ENCODE assay signal across 8 cellular contexts in genomic region chr12:103632554-103633216, GRCh38. TPM values are rescaled to one million over a fixed set of nuclear protein-coding genes. Genes with fewer than 3 reads are reported as not detected.
DNase-seq lines count a peak whose midpoint lies in the region; FAIRE-seq and TF ChIP-seq lines count a peak whose summit lies in the region.

No MANE protein-coding gene starts in this region.

- no peak overlapping the region for H2BK15ac ChIP-seq in mesenchymal stem cell (ENCODE audit: low read depth, poor library complexity, severe bottlenecking)

- H3K4me2 ChIP-seq in MM.1S (ENCODE audit: low read depth, low read length): no peak overlapping the region
- no peak overlapping the region for H3K4me2 ChIP-seq in SU-DHL-6 (ENCODE audit: low read depth, low read length, poor library complexity, severe bottlenecking)
- no peak overlapping the region for H3K4me2 ChIP-seq in mesenchymal stem cell (ENCODE audit: low read length, poor library complexity, severe bottlenecking)

- no peak overlapping the region for H3K4me3 ChIP-seq in MM.1S (ENCODE audit: low read length)
- no peak overlapping the region for H3K4me3 ChIP-seq in SU-DHL-6 (ENCODE audit: insufficient read depth, low read length, poor library complexity, severe bottlenecking)
- H3K4me3 ChIP-seq in mesenchymal stem cell (ENCODE audit: insufficient read depth in 1 of 2, low read depth in 1 of 2, low read length in 2 of 2): no peak overlapping the region

- no peak for TF ChIP-seq POLR2A in H54 (IDR thresholded peaks at IDR 0.05; ENCODE audit: low read depth, low read length)

- no peaks in the 10 kb centered on the region for H3K4me1 ChIP-seq in MM.1S (ENCODE audit: low read length)
- H3K4me1 ChIP-seq in mesenchymal stem cell (ENCODE audit: control insufficient read depth, insufficient read depth, low read depth, low read length): no peaks in the 10 kb centered on the region

- H3K4ac ChIP-seq in mesenchymal stem cell (ENCODE audit: low read depth in 1 of 2, low read length in 2 of 2): no peak overlapping the region

- H3K27ac ChIP-seq in MM.1S (ENCODE audit: low read length) (no peak overlapping the region), SU-DHL-6 (ENCODE audit: low read depth, low read length) (no peak overlapping the region), mesenchymal stem cell (ENCODE audit: low read length, poor library complexity, severe bottlenecking) (no peak overlapping the region)

- FAIRE-seq in H54 (lab: Jason Lieb, UNC) (peak; percentile 89), urothelium cell line (lab: Jason Lieb, UNC) (no peak)

- no peaks in the 10 kb centered on the region for H3K79me1 ChIP-seq in mesenchymal stem cell (replicated peaks; ENCODE audit: low read length, poor library complexity, severe bottlenecking)

- no peak overlapping the region for H3K14ac ChIP-seq in mesenchymal stem cell (ENCODE audit: low read length in 2 of 2)

- H4K91ac ChIP-seq in mesenchymal stem cell (ENCODE audit: low read length): no peak overlapping the region

- H4K8ac ChIP-seq in mesenchymal stem cell (ENCODE audit: low read length): no peak overlapping the region

- TF ChIP-seq CTCF in MM.1S (IDR thresholded peaks at IDR 0.05; ENCODE audit: low read length) (peak; percentile 100), SU-DHL-6 (IDR thresholded peaks at IDR 0.05; ENCODE audit: insufficient read depth, low read length, poor library complexity, severe bottlenecking) (peak; percentile 97)

- H3F3A ChIP-seq in MM.1S (ENCODE audit: insufficient read depth, low read length) (no peaks in the 10 kb centered on the region), SU-DHL-6 (ENCODE audit: insufficient read depth) (no peaks in the 10 kb centered on the region)

- no peaks in the 10 kb centered on the region for H3K27me3 ChIP-seq in MM.1S (replicated peaks; ENCODE audit: insufficient read depth, low read length)
- H3K27me3 ChIP-seq in SU-DHL-6 (ENCODE audit: low read length): no peaks in the 10 kb centered on the region
- H3K27me3 ChIP-seq in mesenchymal stem cell (ENCODE audit: control insufficient read depth in 1 of 2, insufficient read depth in 1 of 2, low read length in 2 of 2): peaks cover under 1 to 3% of the 10 kb centered on the region in 2 experiments

- no peaks in the 10 kb centered on the region for H3K9me2 ChIP-seq in MM.1S (replicated peaks; ENCODE audit: insufficient read depth, low read length)
- no peaks in the 10 kb centered on the region for H3K9me2 ChIP-seq in SU-DHL-6 (replicated peaks; ENCODE audit: insufficient read depth, low read length)

- no peaks in the 10 kb centered on the region for H3K9me3 ChIP-seq in MM.1S (replicated peaks; ENCODE audit: insufficient read depth, low read length)
- no peaks in the 10 kb centered on the region for H3K9me3 ChIP-seq in SU-DHL-6 (ENCODE audit: insufficient read depth, low read length)
- H3K9me3 ChIP-seq in mesenchymal stem cell (ENCODE audit: control insufficient read depth, low read length): no peaks in the 10 kb centered on the region

- DNase-seq in NK-92 treated with Interleukin-12 subunit alpha and Interleukin-12 subunit beta, amount 100 ng/mL, for 24 hours (lab: John Stamatoyannopoulos, UW): peak; percentile 42
- DNase-seq in NK-92 (lab: John Stamatoyannopoulos, UW; ENCODE audit: unreplicated experiment) (no peak), H54 (ENCODE audit: insufficient read length, low spot score) (peak; percentile 79), MM.1S (peak; percentile 81), cerebellar cortex (ENCODE audit: low spot score) (peak; percentile 56), mesenchymal stem cell (peak; percentile 42), urothelium cell line (ENCODE audit: low spot score) (peak; percentile 80)

- H2AK5ac ChIP-seq in mesenchymal stem cell (ENCODE audit: low read length, severe bottlenecking): no peak overlapping the region

- H2BK12ac ChIP-seq in mesenchymal stem cell (ENCODE audit: low read length in 2 of 2): no peak overlapping the region

- H3K9ac ChIP-seq in MM.1S (ENCODE audit: low read length) (no peak overlapping the region), SU-DHL-6 (ENCODE audit: low read length) (no peak overlapping the region), mesenchymal stem cell (ENCODE audit: low read length) (no peak overlapping the region)

- H2BK120ac ChIP-seq in mesenchymal stem cell (ENCODE audit: low read depth, low read length): no peak overlapping the region

- WGBS in mesenchymal stem cell: 30% methylated on average over 13 of the region's 15 CpGs

- H3K79me2 ChIP-seq in MM.1S (ENCODE audit: low read length) (no peaks in the 10 kb centered on the region), SU-DHL-6 (ENCODE audit: insufficient read depth, low read length) (no peaks in the 10 kb centered on the region)

- no peak overlapping the region for H3K23ac ChIP-seq in mesenchymal stem cell (ENCODE audit: low read length in 2 of 2)

- H2AFZ ChIP-seq in MM.1S (ENCODE audit: low read length): no peak overlapping the region
- H2AFZ ChIP-seq in SU-DHL-6 (ENCODE audit: low read depth, low read length, severe bottlenecking): no peak overlapping the region
- no peak overlapping the region for H2AFZ ChIP-seq in mesenchymal stem cell (ENCODE audit: low read depth, low read length)

- H2BK5ac ChIP-seq in mesenchymal stem cell (ENCODE audit: low read depth, low read length, poor library complexity, severe bottlenecking): no peak overlapping the region

- H3K36me3 ChIP-seq in MM.1S (replicated peaks; ENCODE audit: insufficient read depth, low read length): no peaks in the 10 kb centered on the region
- H3K36me3 ChIP-seq in SU-DHL-6 (ENCODE audit: low read length): no peaks in the 10 kb centered on the region
- H3K36me3 ChIP-seq in mesenchymal stem cell (ENCODE audit: control insufficient read depth in 1 of 2, insufficient read depth in 2 of 2, low read depth in 1 of 2, low read length in 2 of 2): no peaks in the 10 kb centered on the region

- no peak overlapping the region for H3K18ac ChIP-seq in mesenchymal stem cell (ENCODE audit: low read depth in 1 of 2, low read length in 2 of 2)

- H4K20me1 ChIP-seq in MM.1S (ENCODE audit: insufficient read depth, low read length): no peaks in the 10 kb centered on the region
- no peaks in the 10 kb centered on the region for H4K20me1 ChIP-seq in SU-DHL-6 (ENCODE audit: low read depth, low read length)

RNA-seq across cellular contexts. Expression of gene STAB2, which starts 45.6 kb away (rescaled TPM):
- polyA plus RNA-seq in mesenchymal stem cell (2013, experiment 1 of 2): not detected
- not detected for polyA plus RNA-seq in mesenchymal stem cell (2013, experiment 2 of 2)
